9 cellular contexts compared by ENCODE assay signal in genomic region chr1:64895500-64895899, GRCh38.
DNase-seq lines count a peak whose midpoint lies in the region; ATAC-seq and TF ChIP-seq lines count a peak whose summit lies in the region.
"Had no signal": no experiment of that assay in that cellular context is flagged by ENCODE, and none has a peak within 500 bp of the region (broad histone marks: within the 10 kb centered on the region; RNA-seq: fewer than 3 reads in every experiment).

No MANE protein-coding gene starts in this region.

- no peak overlapping the region for H3K27ac ChIP-seq in Peyer's patch
- H3K27ac ChIP-seq in effector memory CD4-positive, alpha-beta T cell (ENCODE audit: insufficient read depth, low read length, poor library complexity, severe bottlenecking): no peak overlapping the region

- H3K4me3 ChIP-seq in Peyer's patch: no peak overlapping the region
- no peak overlapping the region for H3K4me3 ChIP-seq in effector memory CD4-positive, alpha-beta T cell (ENCODE audit: insufficient read depth, low read depth, low read length, poor library complexity, severe bottlenecking)

- no peak for TF ChIP-seq POLR2A in Peyer's patch (IDR thresholded peaks at IDR 0.05)

- H3K36me3 ChIP-seq in Peyer's patch: no peaks in the 10 kb centered on the region
- no peaks in the 10 kb centered on the region for H3K36me3 ChIP-seq in effector memory CD4-positive, alpha-beta T cell (ENCODE audit: control insufficient read depth, insufficient read depth, low read length)

- peaks cover 0 to 2% of the 10 kb centered on the region in 2 donors for H3K9me3 Mint-ChIP-seq in activated T-cell treated with anti-CD3 and anti-CD28 coated beads, Interleukin-2, amount 50 U/mL, for 72 hours

- no peak for TF ChIP-seq CTCF in Peyer's patch (IDR thresholded peaks at IDR 0.05)

- H3K4me1 ChIP-seq in Peyer's patch: peaks cover 0 to 70% (median 14%) of the 10 kb centered on the region in 4 donors
- peaks cover 55% of the 10 kb centered on the region for H3K4me1 ChIP-seq in effector memory CD4-positive, alpha-beta T cell (ENCODE audit: control insufficient read depth, insufficient read depth, low read length, poor library complexity, severe bottlenecking)

- H3K4me3 Mint-ChIP-seq in activated T-cell treated with anti-CD3 and anti-CD28 coated beads, Interleukin-2, amount 50 U/mL, for 72 hours: peak overlapping the region; percentile 38 to 45

- peak overlapping the region; percentile 8 for H3K27ac Mint-ChIP-seq in activated T-cell treated with anti-CD3 and anti-CD28 coated beads, Interleukin-2, amount 50 U/mL, for 72 hours

- peaks cover 0 to 4% of the 10 kb centered on the region in 2 donors for H3K36me3 Mint-ChIP-seq in activated T-cell treated with anti-CD3 and anti-CD28 coated beads, Interleukin-2, amount 50 U/mL, for 72 hours (ENCODE audit: insufficient read depth in 2 of 2)

- no peaks in the 10 kb centered on the region for H3K27me3 Mint-ChIP-seq in activated T-cell treated with anti-CD3 and anti-CD28 coated beads, Interleukin-2, amount 50 U/mL, for 72 hours (ENCODE audit: low read depth)

- H3K9me3 ChIP-seq in Peyer's patch: no peaks in the 10 kb centered on the region
- H3K9me3 ChIP-seq in effector memory CD4-positive, alpha-beta T cell (ENCODE audit: control insufficient read depth, low read length): no peaks in the 10 kb centered on the region

- H3K27me3 ChIP-seq in Peyer's patch: no peaks in the 10 kb centered on the region
- H3K27me3 ChIP-seq in effector memory CD4-positive, alpha-beta T cell (replicated peaks; ENCODE audit: control insufficient read depth, insufficient read depth, low read length, poor library complexity, severe bottlenecking): no peaks in the 10 kb centered on the region

- peaks cover 95% of the 10 kb centered on the region for H3K4me1 Mint-ChIP-seq in activated T-cell treated with anti-CD3 and anti-CD28 coated beads, Interleukin-2, amount 50 U/mL, for 72 hours (ENCODE audit: low read depth)

- no peak for DNase-seq in activated T-cell treated with anti-CD3 and anti-CD28 coated beads, Interleukin-2, amount 50 U/mL, for 72 hours
- DNase-seq in activated T-cell treated with anti-CD3 and anti-CD28 coated beads for 4 hours: no peak
- DNase-seq in NOMO-1 treated with dmso at 0.1 percent for 144 hours (lab: John Stamatoyannopoulos, UW; ENCODE audit: unreplicated experiment): peak; percentile 63
- DNase-seq in stimulated activated naive CD8-positive, alpha-beta T cell treated with anti-CD3 and anti-CD28 coated beads, Interleukin-15, Interleukin-2, amounts not matched to agents 100 U/mL and 50 U/mL, for 24 hours: no peak
- DNase-seq in Peyer's patch: no peak
- no peak for DNase-seq in EL
- no peak for DNase-seq in effector memory CD4-positive, alpha-beta T cell

- peak; percentile 88 to 91 for ATAC-seq in activated T-cell treated with anti-CD3 and anti-CD28 coated beads, Interleukin-2, amount 50 U/mL, for 72 hours (replicated peaks in 1 of 2)
- ATAC-seq in HG02885 (IDR thresholded peaks at IDR 0.05; ENCODE audit: poor library complexity, unreplicated experiment): peak; percentile 86
- peak; percentile 63 for ATAC-seq in stimulated activated naive CD8-positive, alpha-beta T cell treated with anti-CD3 and anti-CD28 coated beads, Interleukin-15, Interleukin-2, amounts not matched to agents 100 U/mL and 50 U/mL, for 24 hours
- ATAC-seq: HepG2 had no signal
